In the genomic region with DNA sequence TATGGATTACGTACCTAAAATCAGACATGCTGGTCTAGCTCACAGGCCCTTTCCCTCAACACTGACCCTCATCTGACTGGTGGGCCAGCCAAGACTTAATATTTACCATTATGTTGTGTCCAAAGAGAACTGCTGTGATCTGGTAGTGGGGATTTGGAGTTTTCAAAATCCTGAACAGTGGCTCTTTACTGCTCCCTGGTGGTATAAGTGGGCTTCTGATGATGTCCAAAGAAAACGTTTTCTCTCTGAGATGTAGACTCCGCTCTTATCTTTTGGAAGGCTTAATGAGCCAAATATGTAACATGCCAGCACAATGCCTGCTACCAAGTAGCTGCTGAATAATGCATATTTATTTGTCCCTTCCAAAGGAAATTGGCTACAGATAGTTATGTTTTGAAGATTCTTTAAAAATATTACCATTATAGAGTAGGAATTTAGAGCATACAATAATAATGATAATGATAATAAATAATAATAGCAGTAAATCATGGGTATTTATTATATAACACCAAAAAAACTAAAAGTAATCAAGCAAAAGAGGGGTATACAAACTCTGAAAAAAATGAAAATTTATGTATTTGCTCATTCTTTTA, we compare ENCODE assay signal across 1 cellular context.
TF ChIP-seq lines count a peak whose summit lies in the region.

No MANE protein-coding gene starts in this region.

TF ChIP-seq in H1, 55 proteins besides CTCF, POLR2A, EP300 and RAD21:
- TF ChIP-seq KDM4A (IDR thresholded peaks at IDR 0.05; ENCODE audit: low read depth, low read length, severe bottlenecking) (no peak), TAF7 (optimal IDR thresholded peaks at IDR 0.05; ENCODE audit: borderline replicate concordance, low read depth, low read length) (no peak), YY1 (IDR thresholded peaks at IDR 0.05; ENCODE audit: low read depth, low read length) (no peak), ASH2L (IDR thresholded peaks at IDR 0.05; ENCODE audit: low read length) (no peak), KDM1A (IDR thresholded peaks at IDR 0.05; ENCODE audit: borderline replicate concordance, low read length) (no peak), BCL11A (IDR thresholded peaks at IDR 0.05; ENCODE audit: low read depth in 2 of 2, low read length in 2 of 2) (no peak), TAF1 (IDR thresholded peaks at IDR 0.05; ENCODE audit: low read depth, low read length) (no peak), GABPA (IDR thresholded peaks at IDR 0.05; ENCODE audit: borderline replicate concordance, insufficient read depth, low read length) (no peak), NRF1 (IDR thresholded peaks at IDR 0.05; ENCODE audit: low read depth, low read length) (no peak), CREB1 (IDR thresholded peaks at IDR 0.05) (no peak), CEBPB (IDR thresholded peaks at IDR 0.05; ENCODE audit: low read depth, low read length) (no peak)
- TF ChIP-seq, protein P1, sequence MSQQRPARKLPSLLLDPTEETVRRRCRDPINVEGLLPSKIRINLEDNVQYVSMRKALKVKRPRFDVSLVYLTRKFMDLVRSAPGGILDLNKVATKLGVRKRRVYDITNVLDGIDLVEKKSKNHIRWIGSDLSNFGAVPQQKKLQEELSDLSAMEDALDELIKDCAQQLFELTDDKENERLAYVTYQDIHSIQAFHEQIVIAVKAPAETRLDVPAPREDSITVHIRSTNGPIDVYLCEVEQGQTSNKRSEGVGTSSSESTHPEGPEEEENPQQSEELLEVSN (IDR thresholded peaks at IDR 0.05): no peak
